In genomic region chr3:24562874-24563273, GRCh38 we compare ENCODE assay signal across 15 cellular contexts.
DNase-seq lines count a peak whose midpoint lies in the region; ATAC-seq and TF ChIP-seq lines count a peak whose summit lies in the region.
"Had no signal": no experiment of that assay in that cellular context is flagged by ENCODE, and none has a peak within 500 bp of the region (broad histone marks: within the 10 kb centered on the region; RNA-seq: fewer than 3 reads in every experiment).

No MANE protein-coding gene starts in this region.

- ATAC-seq in GM19035 (IDR thresholded peaks at IDR 0.05; ENCODE audit: unreplicated experiment) (peak; percentile 65), HG02870 (IDR thresholded peaks at IDR 0.05; ENCODE audit: unreplicated experiment) (peak; percentile 96), HG03565 (IDR thresholded peaks at IDR 0.05; ENCODE audit: unreplicated experiment) (peak; percentile 96), lower lobe of right lung (no peak)
- peak; percentile 59 for ATAC-seq in stimulated activated memory B cell treated with anti-CD40 and anti-IgM and Interleukin-4, amounts not matched to agents 10 μg/mL and 1 μg/mL and 100 μg/mL, for 72 hours

- H2AFZ ChIP-seq in trophoblast cell (ENCODE audit: insufficient read depth, low read length, poor library complexity), result no peak overlapping the region

- H3K36me3 Mint-ChIP-seq in stimulated activated memory B cell treated with anti-CD40 and anti-IgM and Interleukin-4, amounts not matched to agents 10 μg/mL and 1 μg/mL and 100 μg/mL, for 72 hours, result no peaks in the 10 kb centered on the region
- H3K36me3 Mint-ChIP-seq in endothelial cell (ENCODE audit: low read depth, unreplicated experiment), result no peaks in the 10 kb centered on the region

- H3K9me3 Mint-ChIP-seq in stimulated activated memory B cell treated with anti-CD40 and anti-IgM and Interleukin-4, amounts not matched to agents 10 μg/mL and 1 μg/mL and 100 μg/mL, for 72 hours, result no peaks in the 10 kb centered on the region
- H3K9me3 Mint-ChIP-seq in endothelial cell (ENCODE audit: unreplicated experiment), result no peaks in the 10 kb centered on the region

- H3K4me2 ChIP-seq in trophoblast cell (ENCODE audit: low read length), result no peak overlapping the region

- H3K4me1 Mint-ChIP-seq in stimulated activated memory B cell treated with anti-CD40 and anti-IgM and Interleukin-4, amounts not matched to agents 10 μg/mL and 1 μg/mL and 100 μg/mL, for 72 hours, result no peaks in the 10 kb centered on the region
- no peaks in the 10 kb centered on the region for H3K4me1 Mint-ChIP-seq in endothelial cell (ENCODE audit: unreplicated experiment)
- H3K4me1 Mint-ChIP-seq: B cell had no signal

- H4K8ac ChIP-seq in trophoblast cell (ENCODE audit: low read depth, low read length), result no peak overlapping the region

- TF ChIP-seq CTCF in endothelial cell (IDR thresholded peaks at IDR 0.05; ENCODE audit: unreplicated experiment) (no peak), lower lobe of right lung (IDR thresholded peaks at IDR 0.05) (no peak)

- H3K4me1 ChIP-seq in trophoblast cell (ENCODE audit: control insufficient read depth in 1 of 2, insufficient read depth in 2 of 2, low read length in 2 of 2), result no peaks in the 10 kb centered on the region
- no peaks in the 10 kb centered on the region for H3K4me1 ChIP-seq in lower lobe of right lung
- H3K4me1 ChIP-seq: Peyer's patch, uterus had no signal

- H2AK5ac ChIP-seq in trophoblast cell (ENCODE audit: low read length), result no peak overlapping the region

- H2BK12ac ChIP-seq in trophoblast cell (ENCODE audit: low read length), result no peak overlapping the region

- H3K36me3 ChIP-seq in trophoblast cell (ENCODE audit: control insufficient read depth in 1 of 2, insufficient read depth in 2 of 2, low read length in 2 of 2) (no peaks in the 10 kb centered on the region), lower lobe of right lung (no peaks in the 10 kb centered on the region)
- H3K36me3 ChIP-seq: neutrophil, Peyer's patch, uterus had no signal

- no peak overlapping the region for H3K4me3 ChIP-seq in trophoblast cell (ENCODE audit: low read depth, low read length)
- H3K4me3 ChIP-seq in lower lobe of right lung, result no peak overlapping the region
- H3K4me3 ChIP-seq: Peyer's patch, uterus had no signal

- H3K9me3 ChIP-seq in trophoblast cell (ENCODE audit: insufficient read depth, low read depth, low read length) (no peaks in the 10 kb centered on the region), lower lobe of right lung (peaks cover 4% of the 10 kb centered on the region)
- H3K9me3 ChIP-seq: Peyer's patch, uterus had no signal

- H3K9ac ChIP-seq in trophoblast cell (ENCODE audit: low read length), result no peak overlapping the region

- no peak overlapping the region for H3K23ac ChIP-seq in trophoblast cell (ENCODE audit: low read length)

- H3K79me1 ChIP-seq in trophoblast cell (ENCODE audit: low read length), result no peaks in the 10 kb centered on the region

- H4K12ac ChIP-seq in trophoblast cell (ENCODE audit: low read depth, low read length), result no peak overlapping the region

- H3K4me3 Mint-ChIP-seq in stimulated activated memory B cell treated with anti-CD40 and anti-IgM and Interleukin-4, amounts not matched to agents 10 μg/mL and 1 μg/mL and 100 μg/mL, for 72 hours, result no peak overlapping the region
- H3K4me3 Mint-ChIP-seq in endothelial cell (ENCODE audit: unreplicated experiment), result no peak overlapping the region
- H3K4me3 Mint-ChIP-seq: B cell had no signal

- H3K27me3 ChIP-seq in trophoblast cell (ENCODE audit: insufficient read depth, low read length) (no peaks in the 10 kb centered on the region), lower lobe of right lung (ENCODE audit: low read depth) (no peaks in the 10 kb centered on the region)
- H3K27me3 ChIP-seq: neutrophil, Peyer's patch, uterus had no signal

- H3K18ac ChIP-seq in trophoblast cell (ENCODE audit: low read length), result no peak overlapping the region

- H3K27ac ChIP-seq in trophoblast cell (ENCODE audit: low read depth, low read length), result no peak overlapping the region
- H3K27ac ChIP-seq in lower lobe of right lung, result no peak overlapping the region
- H3K27ac ChIP-seq: epithelial cell of prostate, neutrophil, Peyer's patch, uterus had no signal

- no peak overlapping the region for H4K91ac ChIP-seq in trophoblast cell (ENCODE audit: low read depth, low read length)

- intact Hi-C loops in lower lobe of right lung (cut with DNase I), result no loop called here

- H3K4ac ChIP-seq in trophoblast cell (ENCODE audit: low read depth, low read length), result no peak overlapping the region

- no peak for DNase-seq in endothelial cell (ENCODE audit: low spot score)
- no peak for DNase-seq in trophoblast cell
- DNase-seq in lower lobe of right lung, result no peak
- DNase-seq: amygdala, NCI-H1930, NCI-H526, Peyer's patch, uterus had no signal

- H3K79me2 ChIP-seq in trophoblast cell (ENCODE audit: control insufficient read depth, insufficient read depth, low read length, poor library complexity), result no peaks in the 10 kb centered on the region

- H3K27ac Mint-ChIP-seq in stimulated activated memory B cell treated with anti-CD40 and anti-IgM and Interleukin-4, amounts not matched to agents 10 μg/mL and 1 μg/mL and 100 μg/mL, for 72 hours, result no peak overlapping the region
- no peak overlapping the region for H3K27ac Mint-ChIP-seq in endothelial cell (ENCODE audit: unreplicated experiment)
- H3K27ac Mint-ChIP-seq: B cell had no signal

- H3K27me3 Mint-ChIP-seq in stimulated activated memory B cell treated with anti-CD40 and anti-IgM and Interleukin-4, amounts not matched to agents 10 μg/mL and 1 μg/mL and 100 μg/mL, for 72 hours, result no peaks in the 10 kb centered on the region
- H3K27me3 Mint-ChIP-seq in endothelial cell (ENCODE audit: unreplicated experiment), result no peaks in the 10 kb centered on the region

- no peak overlapping the region for H2BK120ac ChIP-seq in trophoblast cell (ENCODE audit: insufficient read depth, low read length, poor library complexity)

- no CpG with 5 or more reads among the region's 5 CpGs for WGBS in trophoblast cell (ENCODE audit: extremely low coverage, insufficient coverage, insufficient read length)

- no peak overlapping the region for H3K14ac ChIP-seq in trophoblast cell (ENCODE audit: low read length)

- no peak overlapping the region for H2BK5ac ChIP-seq in trophoblast cell (ENCODE audit: low read depth, low read length, poor library complexity)

Comparison
In these comparisons a context has a peak if more than half of its experiments do, and no peak if none do; other contexts are left out.
1. ATAC-seq: peak in GM19035 (single experiment), HG02870 (single experiment), HG03565 (single experiment) and stimulated activated memory B cell treated with anti-CD40 and anti-IgM and Interleukin-4, amounts not matched to agents 10 μg/mL and 1 μg/mL and 100 μg/mL, for 72 hours (single experiment); none in lower lobe of right lung (0 of 2).